ENCODE assay signal across 8 cellular contexts in genomic region chr4:173231916-173232315, GRCh38.
DNase-seq lines count a peak whose midpoint lies in the region; ATAC-seq and TF ChIP-seq lines count a peak whose summit lies in the region.

No MANE protein-coding gene starts in this region.

- H3K4me3 ChIP-seq in cardiac fibroblast (replicated peaks in 1 of 2; ENCODE audit: low read depth in 2 of 2, low read length in 2 of 2): no peak overlapping the region

- TF ChIP-seq CTCF in cardiac fibroblast (IDR thresholded peaks at IDR 0.05; ENCODE audit: low read depth, low read length): peak; percentile 33

- peak; percentile 12 for DNase-seq in NCI-H82 (lab: John Stamatoyannopoulos, UW)
- no peak for DNase-seq in NCI-H82 treated with DMSO at 0.1 percent for 48 hours (lab: John Stamatoyannopoulos, UW; ENCODE audit: unreplicated experiment)
- peak; percentile 37 for DNase-seq in HuH-7 (ENCODE audit: low spot score)
- peak; percentile 53 to 57 for DNase-seq in cardiac fibroblast (ENCODE audit: low read depth in 2 of 2)
- no peak for DNase-seq in sciatic nerve (ENCODE audit: low spot score)
- DNase-seq in DMS79 (lab: John Stamatoyannopoulos, UW): no peak

- ATAC-seq in sciatic nerve: peak; percentile 53
- no peak for ATAC-seq in GM19463 (IDR thresholded peaks at IDR 0.05; ENCODE audit: unreplicated experiment)
- ATAC-seq in GM21529 (IDR thresholded peaks at IDR 0.05; ENCODE audit: unreplicated experiment): no peak

- intact Hi-C loops in sciatic nerve (cut with DNase I): no loop called here

Comparison
In these comparisons a context has a peak if more than half of its experiments do, and no peak if none do; other contexts are left out.
1. DNase-seq: peak in NCI-H82 (single experiment), HuH-7 (single experiment) and cardiac fibroblast (2 of 2); none in NCI-H82 treated with DMSO at 0.1 percent for 48 hours (single experiment), sciatic nerve (single experiment) and DMS79 (single experiment).